9 cellular contexts compared by ENCODE assay signal in genomic region chr4:99885063-99885664, GRCh38. TPM values are rescaled to one million over a fixed set of nuclear protein-coding genes. Genes with fewer than 3 reads are reported as not detected.
DNase-seq lines count a peak whose midpoint lies in the region; ATAC-seq, FAIRE-seq and TF ChIP-seq lines count a peak whose summit lies in the region.
"Had no signal": no experiment of that assay in that cellular context is flagged by ENCODE, and none has a peak within 500 bp of the region (broad histone marks: within the 10 kb centered on the region; RNA-seq: fewer than 3 reads in every experiment).

No MANE protein-coding gene starts in this region.

- no peaks in the 10 kb centered on the region for H3K27me3 ChIP-seq in keratinocyte (ENCODE audit: control insufficient read depth, extremely low read depth, insufficient read depth, low read length)

- no peak overlapping the region for H2AFZ ChIP-seq in keratinocyte (ENCODE audit: control insufficient read depth, low read length)

- H3K27me3 Mint-ChIP-seq in activated CD4-positive, alpha-beta T cell treated with anti-CD3 and anti-CD28 coated beads, Interleukin-2, amount 10 ng/mL, durations not matched to agents 7 days and 5 days = no peaks in the 10 kb centered on the region
- H3K27me3 Mint-ChIP-seq: IgD-negative memory B cell had no signal

- no peaks in the 10 kb centered on the region for H3K4me1 ChIP-seq in keratinocyte (ENCODE audit: control insufficient read depth, extremely low read depth, insufficient read depth, low read length)

- dilution Hi-C loops in keratinocyte (cut with MboI; ENCODE audit: extremely low pct_ligation_motif_present, low sequenced_read_pairs) = no loop called here

- DNase-seq in AG09319 (ENCODE audit: extremely low read depth, low read depth) = peak; percentile 28
- DNase-seq in GM03348 (ENCODE audit: low spot score) = peak; percentile 5
- peak; percentile 43 for DNase-seq in M059J (ENCODE audit: low read depth)
- DNase-seq in activated CD4-positive, alpha-beta T cell treated with anti-CD3 and anti-CD28 coated beads, Interleukin-2, amount 10 ng/mL, durations not matched to agents 7 days and 5 days = peak; percentile 63
- no peak for DNase-seq in keratinocyte (ENCODE audit: low read depth, low spot score)
- no peak for DNase-seq in islet precursor cell
- no peak for DNase-seq in NCI-H526 treated with DMSO at 0.1 percent for 48 hours (lab: John Stamatoyannopoulos, UW)

- POLR2A ChIA-PET in activated CD4-positive, alpha-beta T cell treated with anti-CD3 and anti-CD28 coated beads, Interleukin-2, amount 10 ng/mL, durations not matched to agents 7 days and 5 days (lab: Charles Lee) = interaction anchor here (0.6 kb wide), 1 partner anchor 62 kb away, joined by 4 read pairs; no protein-coding TSS in a partner anchor

- no peaks in the 10 kb centered on the region for H4K20me1 ChIP-seq in keratinocyte (ENCODE audit: control insufficient read depth, extremely low read depth, insufficient read depth, low read length)

- no peaks in the 10 kb centered on the region for H3K9me1 ChIP-seq in keratinocyte (ENCODE audit: control insufficient read depth, extremely low read depth, insufficient read depth, low read length)

- no peak overlapping the region for H3K4me3 Mint-ChIP-seq in activated CD4-positive, alpha-beta T cell treated with anti-CD3 and anti-CD28 coated beads, Interleukin-2, amount 10 ng/mL, durations not matched to agents 7 days and 5 days
- H3K4me3 Mint-ChIP-seq: IgD-negative memory B cell had no signal

- H3K4me3 ChIP-seq in keratinocyte (ENCODE audit: control insufficient read depth in 2 of 3, extremely low read depth in 1 of 3, insufficient read depth in 2 of 3, low read depth in 1 of 3, low read length in 3 of 3) = no peak overlapping the region

- no peak overlapping the region for H3K9ac ChIP-seq in keratinocyte (ENCODE audit: control insufficient read depth, extremely low read depth, insufficient read depth, low read length)

- no peak overlapping the region for H3K4me2 ChIP-seq in keratinocyte (ENCODE audit: control insufficient read depth, extremely low read depth, insufficient read depth, low read depth, low read length)

- no peak for ATAC-seq in GM18519 (IDR thresholded peaks at IDR 0.05; ENCODE audit: low FRiP score, unreplicated experiment)

- CTCF ChIA-PET in activated CD4-positive, alpha-beta T cell treated with anti-CD3 and anti-CD28 coated beads, Interleukin-2, amount 10 ng/mL, durations not matched to agents 7 days and 5 days (lab: Charles Lee) = interaction anchor here (0.6 to 3.1 kb wide), 10 partner anchors 9 to 890 kb away, joined by 3 to 15 read pairs (median 4); partner anchors contain the start of genes DAPP1, LAMTOR3 and METAP1

- peaks cover 24% of the 10 kb centered on the region for H3K36me3 Mint-ChIP-seq in activated CD4-positive, alpha-beta T cell treated with anti-CD3 and anti-CD28 coated beads, Interleukin-2, amount 10 ng/mL, durations not matched to agents 7 days and 5 days (ENCODE audit: low read depth)

- H3K9me3 ChIP-seq in keratinocyte (ENCODE audit: control insufficient read depth, low read depth, low read length) = no peaks in the 10 kb centered on the region

- H3K27ac ChIP-seq in keratinocyte (ENCODE audit: control insufficient read depth, insufficient read depth, low read length) = no peak overlapping the region

- H3K9me3 Mint-ChIP-seq in activated CD4-positive, alpha-beta T cell treated with anti-CD3 and anti-CD28 coated beads, Interleukin-2, amount 10 ng/mL, durations not matched to agents 7 days and 5 days = no peaks in the 10 kb centered on the region
- H3K9me3 Mint-ChIP-seq: IgD-negative memory B cell had no signal

- peaks cover 12 to 21% of the 10 kb centered on the region in 2 experiments for H3K36me3 ChIP-seq in keratinocyte (ENCODE audit: control insufficient read depth in 2 of 2, extremely low read depth in 1 of 2, insufficient read depth in 2 of 2, low read length in 2 of 2)

- TF ChIP-seq CTCF in AG09319 (IDR thresholded peaks at IDR 0.05; ENCODE audit: low read depth, low read length) (peak; percentile 57), keratinocyte (optimal IDR thresholded peaks at IDR 0.05 in 1 of 3, IDR thresholded peaks at IDR 0.05 in 1 of 3, conservative IDR thresholded peaks at IDR 0.05 in 1 of 3; ENCODE audit: extremely low read depth in 1 of 3, insufficient read depth in 2 of 3, low read length in 3 of 3) (peak in 2 of 3 experiments; percentile 12 to 39)

- no peak overlapping the region for H3K27ac Mint-ChIP-seq in activated CD4-positive, alpha-beta T cell treated with anti-CD3 and anti-CD28 coated beads, Interleukin-2, amount 10 ng/mL, durations not matched to agents 7 days and 5 days
- H3K27ac Mint-ChIP-seq: IgD-negative memory B cell had no signal

- no peak for FAIRE-seq in keratinocyte (lab: Jason Lieb, UNC)

- H3K79me2 ChIP-seq in keratinocyte (ENCODE audit: control insufficient read depth, insufficient read depth, low read length) = peaks cover 18% of the 10 kb centered on the region

- peaks cover 10% of the 10 kb centered on the region for H3K4me1 Mint-ChIP-seq in activated CD4-positive, alpha-beta T cell treated with anti-CD3 and anti-CD28 coated beads, Interleukin-2, amount 10 ng/mL, durations not matched to agents 7 days and 5 days

RNA-seq across cellular contexts. Expression of gene LAMTOR3, which starts 9.1 kb away (rescaled TPM):
- total RNA-seq in M059J (2014; rRNA removed; shearing (Covaris generic)) = 27.9 and 44.0 TPM in 2 replicates
- 10 to 100 TPM; 28.9 to 33.1 TPM for total RNA-seq in activated CD4-positive, alpha-beta T cell treated with anti-CD3 and anti-CD28 coated beads, Interleukin-2, amount 10 ng/mL, durations not matched to agents 7 days and 5 days
- 51.5 to 92.2 TPM (median 78.9 TPM) in 3 replicates for polyA plus RNA-seq in keratinocyte
- 9.4 TPM for polyA plus RNA-seq in keratinocyte (2011; ENCODE audit: low read depth)
- 59.9 and 136 TPM in 2 replicates for polyA plus RNA-seq in keratinocyte (2011; cell fraction: cytosol; rRNA removed)
- 40.1 and 54.7 TPM in 2 replicates for polyA plus RNA-seq in keratinocyte (2011; cell fraction: nucleus; rRNA removed)
- polyA plus RNA-seq in keratinocyte (2012; ENCODE audit: low replicate concordance) = 35.9 and 65.9 TPM in 2 replicates
- 5.0 to 35.9 TPM (median 28.5 TPM) in 3 replicates for polyA minus RNA-seq in keratinocyte
- 19.0 TPM for polyA minus RNA-seq in keratinocyte (2011; cell fraction: cytosol; rRNA and poly(A)+ RNA removed)
- polyA minus RNA-seq in keratinocyte (2011; cell fraction: nucleus; rRNA and poly(A)+ RNA removed) = 6.4 and 16.9 TPM in 2 replicates

Comparison
In these comparisons a context has a peak if more than half of its experiments do, and no peak if none do; other contexts are left out.
1. DNase-seq: peak in AG09319 (single experiment), GM03348 (single experiment), M059J (single experiment) and activated CD4-positive, alpha-beta T cell treated with anti-CD3 and anti-CD28 coated beads, Interleukin-2, amount 10 ng/mL, durations not matched to agents 7 days and 5 days (single experiment); none in keratinocyte (single experiment), islet precursor cell (single experiment) and NCI-H526 treated with DMSO at 0.1 percent for 48 hours (single experiment).